In genomic region chr9:118170032-118170955, GRCh38 we compare ENCODE assay signal across 8 cellular contexts.
DNase-seq lines count a peak whose midpoint lies in the region; ATAC-seq, FAIRE-seq and TF ChIP-seq lines count a peak whose summit lies in the region.

No MANE protein-coding gene starts in this region.

- POLR2A ChIA-PET in endothelial cell of umbilical vein (lab: Charles Lee): no interaction called here
- POLR2A ChIA-PET in CD4-positive, alpha-beta T cell (lab: Charles Lee): no interaction called here

- H3K79me2 ChIP-seq in endothelial cell of umbilical vein (ENCODE audit: control insufficient read depth, insufficient read depth, low read length) (no peaks in the 10 kb centered on the region), neural progenitor cell (ENCODE audit: low read depth) (no peaks in the 10 kb centered on the region)

- H3K9me1 ChIP-seq in endothelial cell of umbilical vein (replicated peaks; ENCODE audit: control insufficient read depth, extremely low read depth, insufficient read depth, low read length): no peaks in the 10 kb centered on the region

- H3K4me3 Mint-ChIP-seq in HFFc6: no peak overlapping the region
- H3K4me3 Mint-ChIP-seq in neural progenitor cell: no peak overlapping the region
- H3K4me3 Mint-ChIP-seq in CD4-positive, alpha-beta T cell: no peak overlapping the region
- no peak overlapping the region for H3K4me3 Mint-ChIP-seq in stimulated activated memory B cell treated with anti-CD40 and anti-IgM and Interleukin-4, amounts not matched to agents 10 μg/mL and 1 μg/mL and 100 μg/mL, for 72 hours

- H3K9me3 Mint-ChIP-seq in HFFc6 (peaks cover 11% of the 10 kb centered on the region), neural progenitor cell (no peaks in the 10 kb centered on the region)
- no peaks in the 10 kb centered on the region for H3K9me3 Mint-ChIP-seq in CD4-positive, alpha-beta T cell
- H3K9me3 Mint-ChIP-seq in stimulated activated memory B cell treated with anti-CD40 and anti-IgM and Interleukin-4, amounts not matched to agents 10 μg/mL and 1 μg/mL and 100 μg/mL, for 72 hours: no peaks in the 10 kb centered on the region

- H3K4me1 ChIP-seq in endothelial cell of umbilical vein (ENCODE audit: control insufficient read depth, extremely low read depth, insufficient read depth, low read length) (no peaks in the 10 kb centered on the region), neural progenitor cell (no peaks in the 10 kb centered on the region)

- H3K4me1 Mint-ChIP-seq in HFFc6 (ENCODE audit: low read depth) (no peaks in the 10 kb centered on the region), neural progenitor cell (peaks cover 3% of the 10 kb centered on the region)
- no peaks in the 10 kb centered on the region for H3K4me1 Mint-ChIP-seq in CD4-positive, alpha-beta T cell (ENCODE audit: low read depth)
- no peaks in the 10 kb centered on the region for H3K4me1 Mint-ChIP-seq in stimulated activated memory B cell treated with anti-CD40 and anti-IgM and Interleukin-4, amounts not matched to agents 10 μg/mL and 1 μg/mL and 100 μg/mL, for 72 hours

- CTCF ChIA-PET in endothelial cell of umbilical vein (lab: Charles Lee): interaction anchor here (1.0 to 1.1 kb wide), 2 partner anchors 1195 to 1799 kb away, joined by 4 to 6 read pairs; no protein-coding TSS in a partner anchor
- CTCF ChIA-PET in CD4-positive, alpha-beta T cell (lab: Charles Lee): no interaction called here

- H3K27me3 Mint-ChIP-seq in HFFc6 (ENCODE audit: insufficient read depth): no peaks in the 10 kb centered on the region
- no peaks in the 10 kb centered on the region for H3K27me3 Mint-ChIP-seq in neural progenitor cell (ENCODE audit: insufficient read depth, low read depth)
- no peaks in the 10 kb centered on the region for H3K27me3 Mint-ChIP-seq in CD4-positive, alpha-beta T cell
- no peaks in the 10 kb centered on the region for H3K27me3 Mint-ChIP-seq in stimulated activated memory B cell treated with anti-CD40 and anti-IgM and Interleukin-4, amounts not matched to agents 10 μg/mL and 1 μg/mL and 100 μg/mL, for 72 hours

- DNase-seq in COR-L47 (lab: John Stamatoyannopoulos, UW): peak; percentile 74
- peak; percentile 2 for DNase-seq in HFFc6
- peak; percentile 29 for DNase-seq in NCI-H82 treated with DMSO at 0.1 percent for 48 hours (lab: John Stamatoyannopoulos, UW; ENCODE audit: unreplicated experiment)
- DNase-seq in endothelial cell of umbilical vein (ENCODE audit: low read depth, low spot score): peak; percentile 42
- DNase-seq in neural progenitor cell (ENCODE audit: low spot score): peak; percentile 84
- DNase-seq in CD4-positive, alpha-beta T cell: no peak

- intact Hi-C loops in endothelial cell of umbilical vein (cut with micrococcal nuclease): loop anchor here (5.0 kb wide), 1 partner anchor 1197 kb away; the partner anchor contains the start of gene BRINP1
- intact Hi-C loops in CD4-positive, alpha-beta T cell (cut with DNase I, micrococcal nuclease): no loop called here

- H4K20me1 ChIP-seq in endothelial cell of umbilical vein (replicated peaks; ENCODE audit: control insufficient read depth, extremely low read depth, insufficient read depth, low read length) (no peaks in the 10 kb centered on the region), neural progenitor cell (ENCODE audit: low read depth) (no peaks in the 10 kb centered on the region)

- H3K36me3 ChIP-seq in endothelial cell of umbilical vein (ENCODE audit: control insufficient read depth in 2 of 2, extremely low read depth in 1 of 2, insufficient read depth in 2 of 2, low read length in 2 of 2): no peaks in the 10 kb centered on the region
- H3K36me3 ChIP-seq in neural progenitor cell: no peaks in the 10 kb centered on the region

- H3K27ac Mint-ChIP-seq in HFFc6: no peak overlapping the region
- no peak overlapping the region for H3K27ac Mint-ChIP-seq in neural progenitor cell
- no peak overlapping the region for H3K27ac Mint-ChIP-seq in CD4-positive, alpha-beta T cell
- no peak overlapping the region for H3K27ac Mint-ChIP-seq in stimulated activated memory B cell treated with anti-CD40 and anti-IgM and Interleukin-4, amounts not matched to agents 10 μg/mL and 1 μg/mL and 100 μg/mL, for 72 hours

- H3K4me3 ChIP-seq in endothelial cell of umbilical vein (replicated peaks in 1 of 3; ENCODE audit: insufficient read depth in 1 of 3, low read depth in 1 of 3, low read length in 3 of 3): no peak overlapping the region
- no peak overlapping the region for H3K4me3 ChIP-seq in neural progenitor cell

- ATAC-seq in GM21576 (IDR thresholded peaks at IDR 0.05; ENCODE audit: unreplicated experiment): no peak
- ATAC-seq in CD4-positive, alpha-beta T cell (ENCODE audit: poor library complexity): no peak
- no peak for ATAC-seq in stimulated activated memory B cell treated with anti-CD40 and anti-IgM and Interleukin-4, amounts not matched to agents 10 μg/mL and 1 μg/mL and 100 μg/mL, for 72 hours

- no peaks in the 10 kb centered on the region for H3K36me3 Mint-ChIP-seq in HFFc6 (ENCODE audit: low read depth)
- no peaks in the 10 kb centered on the region for H3K36me3 Mint-ChIP-seq in neural progenitor cell
- no peaks in the 10 kb centered on the region for H3K36me3 Mint-ChIP-seq in CD4-positive, alpha-beta T cell (ENCODE audit: low read depth)
- H3K36me3 Mint-ChIP-seq in stimulated activated memory B cell treated with anti-CD40 and anti-IgM and Interleukin-4, amounts not matched to agents 10 μg/mL and 1 μg/mL and 100 μg/mL, for 72 hours: no peaks in the 10 kb centered on the region

- peak; percentile 61; the same call in 1 of the 2 replicates for TF ChIP-seq CTCF in HFFc6 (IDR thresholded peaks at IDR 0.05)
- peak; percentile 53 to 56 for TF ChIP-seq CTCF in endothelial cell of umbilical vein (IDR thresholded peaks at IDR 0.05; ENCODE audit: extremely low read depth in 1 of 2, insufficient read depth in 1 of 2, low read depth in 1 of 2, low read length in 2 of 2)
- peak; percentile 86 for TF ChIP-seq CTCF in neural progenitor cell (IDR thresholded peaks at IDR 0.05)
- no peak for TF ChIP-seq CTCF in CD4-positive, alpha-beta T cell (IDR thresholded peaks at IDR 0.05)

- H3K4me2 ChIP-seq in endothelial cell of umbilical vein (ENCODE audit: insufficient read depth, low read length) (no peak overlapping the region), neural progenitor cell (no peak overlapping the region)

- H3K9me3 ChIP-seq in endothelial cell of umbilical vein (replicated peaks; ENCODE audit: control insufficient read depth, insufficient read depth, low read length) (no peaks in the 10 kb centered on the region), neural progenitor cell (ENCODE audit: low read depth) (no peaks in the 10 kb centered on the region)
- H3K9me3 ChIP-seq in CD4-positive, alpha-beta T cell (ENCODE audit: control insufficient read depth, low read length): no peaks in the 10 kb centered on the region

- dilution Hi-C loops in endothelial cell of umbilical vein (cut with MboI; ENCODE audit: extremely low pct_ligation_motif_present, low sequenced_read_pairs): no loop called here

- H3K27me3 ChIP-seq in endothelial cell of umbilical vein (ENCODE audit: control insufficient read depth in 2 of 2, insufficient read depth in 2 of 2, low read length in 2 of 2): no peaks in the 10 kb centered on the region
- no peaks in the 10 kb centered on the region for H3K27me3 ChIP-seq in neural progenitor cell
- H3K27me3 ChIP-seq in CD4-positive, alpha-beta T cell (ENCODE audit: control insufficient read depth, insufficient read depth, low read length): no peaks in the 10 kb centered on the region

- no TSS peak for BruUV-seq in endothelial cell of umbilical vein (replicated peaks; lab: Mats Ljungman, UMichigan)

- H3K9ac ChIP-seq in endothelial cell of umbilical vein (replicated peaks; ENCODE audit: extremely low read depth, insufficient read depth, low read length) (no peak overlapping the region), neural progenitor cell (no peak overlapping the region)

- H3F3A ChIP-seq in neural progenitor cell (ENCODE audit: low read depth): no peaks in the 10 kb centered on the region

- peak; percentile 12 for FAIRE-seq in endothelial cell of umbilical vein (lab: Jason Lieb, UNC)

- no peak overlapping the region for H3K27ac ChIP-seq in endothelial cell of umbilical vein (ENCODE audit: insufficient read depth, low read depth, low read length)
- no peak overlapping the region for H3K27ac ChIP-seq in neural progenitor cell
- no peak overlapping the region for H3K27ac ChIP-seq in CD4-positive, alpha-beta T cell (ENCODE audit: low read depth, low read length)

- TF ChIP-seq POLR2A in endothelial cell of umbilical vein (IDR thresholded peaks at IDR 0.05; ENCODE audit: low read depth, low read length): no peak

- no peak overlapping the region for H2AFZ ChIP-seq in endothelial cell of umbilical vein (ENCODE audit: low read depth, low read length)
- peak overlapping the region; percentile 21 for H2AFZ ChIP-seq in neural progenitor cell (replicated peaks)

TF ChIP-seq in endothelial cell of umbilical vein, 7 proteins besides CTCF, POLR2A, EP300 and RAD21:
- TF ChIP-seq FOS (IDR thresholded peaks at IDR 0.05; ENCODE audit: borderline replicate concordance, insufficient read depth, low read length): no peak
- no peak for TF ChIP-seq JUN (IDR thresholded peaks at IDR 0.05; ENCODE audit: borderline replicate concordance, insufficient read depth, insufficient read length, low read depth)
- TF ChIP-seq MAX (IDR thresholded peaks at IDR 0.05; ENCODE audit: insufficient read depth, insufficient read length): no peak
- no peak for TF ChIP-seq POLR2AphosphoS5 (IDR thresholded peaks at IDR 0.05; ENCODE audit: insufficient read depth, low read depth, low read length)
- TF ChIP-seq GATA2 (IDR thresholded peaks at IDR 0.05; ENCODE audit: insufficient read depth, insufficient read length, low read depth, low read length): no peak
- no peak for TF ChIP-seq EZH2 (IDR thresholded peaks at IDR 0.05; ENCODE audit: borderline replicate concordance, low read depth, low read length, severe bottlenecking)
- TF ChIP-seq MYC (IDR thresholded peaks at IDR 0.05; ENCODE audit: low read depth, low read length): no peak
TF ChIP-seq in endothelial cell of umbilical vein: peak in this region for 0.

Comparison
In these comparisons a context has a peak if more than half of its experiments do, and no peak if none do; other contexts are left out.
1. DNase-seq: peak in COR-L47 (single experiment), HFFc6 (single experiment), NCI-H82 treated with DMSO at 0.1 percent for 48 hours (single experiment), endothelial cell of umbilical vein (single experiment) and neural progenitor cell (single experiment); none in CD4-positive, alpha-beta T cell (0 of 10).